Comparison of ENCODE assay signal across 1 cellular context in genomic region chr1:19700046-19700777, GRCh38.
TF ChIP-seq lines count a peak whose summit lies in the region.

No MANE protein-coding gene starts in this region.

TF ChIP-seq in IMR-90, 13 proteins besides CTCF, POLR2A, EP300 and RAD21 (continued from another document):
- TF ChIP-seq, protein P1, sequence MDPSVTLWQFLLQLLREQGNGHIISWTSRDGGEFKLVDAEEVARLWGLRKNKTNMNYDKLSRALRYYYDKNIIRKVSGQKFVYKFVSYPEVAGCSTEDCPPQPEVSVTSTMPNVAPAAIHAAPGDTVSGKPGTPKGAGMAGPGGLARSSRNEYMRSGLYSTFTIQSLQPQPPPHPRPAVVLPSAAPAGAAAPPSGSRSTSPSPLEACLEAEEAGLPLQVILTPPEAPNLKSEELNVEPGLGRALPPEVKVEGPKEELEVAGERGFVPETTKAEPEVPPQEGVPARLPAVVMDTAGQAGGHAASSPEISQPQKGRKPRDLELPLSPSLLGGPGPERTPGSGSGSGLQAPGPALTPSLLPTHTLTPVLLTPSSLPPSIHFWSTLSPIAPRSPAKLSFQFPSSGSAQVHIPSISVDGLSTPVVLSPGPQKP (IDR thresholded peaks at IDR 0.05; ENCODE audit: borderline replicate concordance, low read depth, low read length) = no peak
- no peak for TF ChIP-seq MAZ (IDR thresholded peaks at IDR 0.05; ENCODE audit: borderline replicate concordance, low read depth, low read length)
- no peak for TF ChIP-seq BHLHE40 (IDR thresholded peaks at IDR 0.05; ENCODE audit: low read depth, low read length)
- TF ChIP-seq CHD1 (IDR thresholded peaks at IDR 0.05; ENCODE audit: low read depth, low read length) = no peak
- TF ChIP-seq, protein P2, sequence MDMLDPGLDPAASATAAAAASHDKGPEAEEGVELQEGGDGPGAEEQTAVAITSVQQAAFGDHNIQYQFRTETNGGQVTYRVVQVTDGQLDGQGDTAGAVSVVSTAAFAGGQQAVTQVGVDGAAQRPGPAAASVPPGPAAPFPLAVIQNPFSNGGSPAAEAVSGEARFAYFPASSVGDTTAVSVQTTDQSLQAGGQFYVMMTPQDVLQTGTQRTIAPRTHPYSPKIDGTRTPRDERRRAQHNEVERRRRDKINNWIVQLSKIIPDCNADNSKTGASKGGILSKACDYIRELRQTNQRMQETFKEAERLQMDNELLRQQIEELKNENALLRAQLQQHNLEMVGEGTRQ (IDR thresholded peaks at IDR 0.05; ENCODE audit: low read depth, low read length) = no peak
- TF ChIP-seq RFX5 (IDR thresholded peaks at IDR 0.05; ENCODE audit: low read depth, low read length) = no peak
- no peak for TF ChIP-seq FOS (IDR thresholded peaks at IDR 0.05; ENCODE audit: low read depth, low read length)
- TF ChIP-seq MAFK (IDR thresholded peaks at IDR 0.05; ENCODE audit: low read depth, low read length) = no peak
- TF ChIP-seq NFE2L2 (IDR thresholded peaks at IDR 0.05; ENCODE audit: low read depth, low read length) = no peak
TF ChIP-seq in IMR-90: peak in this region for 0.
